8 cellular contexts compared by ENCODE assay signal in the genomic region with DNA sequence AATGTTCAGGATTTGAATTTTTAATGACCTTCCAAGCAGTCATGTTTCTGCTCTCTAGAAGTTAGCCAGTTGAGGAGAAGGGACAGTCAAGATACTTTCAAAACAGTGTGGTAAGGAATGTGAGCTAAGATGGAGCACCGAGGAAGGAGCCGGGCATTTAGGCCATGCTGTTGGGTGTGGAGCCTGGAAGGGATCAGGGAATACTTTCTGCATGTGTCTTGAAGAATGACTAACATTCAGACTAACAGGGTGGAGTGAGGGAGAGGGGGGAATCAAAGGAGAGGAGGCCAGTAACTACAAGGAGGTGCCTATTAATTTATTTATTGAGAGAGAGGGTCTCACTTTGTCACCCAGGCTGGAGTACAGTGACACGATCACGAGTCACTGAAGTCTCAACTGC. TPM values are rescaled to one million over a fixed set of nuclear protein-coding genes. Genes with fewer than 3 reads are reported as not detected.
DNase-seq lines count a peak whose midpoint lies in the region; ATAC-seq, FAIRE-seq and TF ChIP-seq lines count a peak whose summit lies in the region.
"Not testable (repeated sequence)": the region's sequence is repeated elsewhere in the genome, so short reads cannot be mapped to it uniquely, and the experiment has no call there.

No MANE protein-coding gene starts in this region.

- H3K27me3 ChIP-seq in HepG2 (ENCODE audit: control insufficient read depth in 1 of 2, insufficient read depth in 2 of 2, low read length in 2 of 2); gastrocnemius medialis: not testable (repeated sequence)

- FAIRE-seq in A549 (lab: Jason Lieb, UNC); HepG2 (lab: Jason Lieb, UNC): not testable (repeated sequence)

- not testable (repeated sequence) for TF ChIP-seq CTCF in A549 (IDR thresholded peaks at IDR 0.05); NB4 (IDR thresholded peaks at IDR 0.05; ENCODE audit: low read depth, low read length); activated B cell treated with CpG ODN at 0.5 μM for 24 hours (IDR thresholded peaks at IDR 0.05); HepG2 (CRISPR knock-in tag; IDR thresholded peaks at IDR 0.05); gastrocnemius medialis (IDR thresholded peaks at IDR 0.05 in 4 of 5, conservative IDR thresholded peaks at IDR 0.05 in 1 of 5)

- BruUV-seq in HepG2 (replicated peaks; lab: Mats Ljungman, UMichigan) = not testable (repeated sequence)

- not testable (repeated sequence) for H4K20me1 ChIP-seq in HepG2 (ENCODE audit: insufficient read depth, low read length)

- H3K9me3 ChIP-seq in A549; HepG2 (ENCODE audit: low read length); gastrocnemius medialis: not testable (repeated sequence)

- H3K36me3 Mint-ChIP-seq in activated B cell treated with CpG ODN at 0.5 μM for 24 hours (ENCODE audit: low read depth) = peaks cover 12% of the 10 kb centered on the region

- not testable (repeated sequence) for H3K4me3 ChIP-seq in A549, gastrocnemius medialis
- H3K4me3 ChIP-seq in NB4 (ENCODE audit: low read depth, low read length) = peak overlapping the region; percentile 1
- peak overlapping the region; percentile 34 to 94 (median 48); a peak in 4 of 6 replicates for H3K4me3 ChIP-seq in HepG2 (replicated peaks in 1 of 3; ENCODE audit: insufficient read depth in 1 of 3, low read depth in 2 of 3, low read length in 3 of 3)

- DNase-seq in A549 (ENCODE audit: low read depth in 1 of 2, low spot score in 1 of 2) (peak in 1 of 2 experiments; percentile 19), Daoy (ENCODE audit: low read depth) (peak; percentile 61), amniotic stem cell (lab: John Stamatoyannopoulos, UW) (peak; percentile 47)
- not testable (repeated sequence) for DNase-seq in NB4 (ENCODE audit: low read depth); activated B cell treated with CpG ODN at 0.5 μM for 24 hours; HepG2 (ENCODE audit: low spot score); gastrocnemius medialis

- not testable (repeated sequence) for H3K4me1 ChIP-seq in A549
- H3K4me1 ChIP-seq in HepG2 (ENCODE audit: insufficient read depth, low read length) (peaks cover 38% of the 10 kb centered on the region), gastrocnemius medialis (peaks cover 15 to 26% of the 10 kb centered on the region in 2 donors)

- intact Hi-C loops in activated B cell treated with CpG ODN at 0.5 μM for 24 hours (cut with micrococcal nuclease); HepG2 (cut with micrococcal nuclease; ENCODE audit: unreplicated experiment): not testable (repeated sequence)
- intact Hi-C loops in gastrocnemius medialis (cut with DNase I; ENCODE audit: low total_unique reads) = loop anchor here (5.0 kb wide), 1 partner anchor 250 kb away; no protein-coding TSS in a partner anchor

- H3K27ac Mint-ChIP-seq in activated B cell treated with CpG ODN at 0.5 μM for 24 hours = peak overlapping the region; percentile 59

- ATAC-seq in A549; activated B cell treated with CpG ODN at 0.5 μM for 24 hours (ENCODE audit: low read depth); HepG2; gastrocnemius medialis: not testable (repeated sequence)
- ATAC-seq in esophagus mucosa = peak; percentile 57

- not testable (repeated sequence) for H3K27me3 Mint-ChIP-seq in activated B cell treated with CpG ODN at 0.5 μM for 24 hours

- H3K27ac ChIP-seq in A549 = peak overlapping the region in 1 of 2 experiments; percentile 42; a peak in 2 of 6 replicates
- H3K27ac ChIP-seq in HepG2 (ENCODE audit: extremely low read length, insufficient read depth, low read length) = not testable (repeated sequence)
- H3K27ac ChIP-seq in gastrocnemius medialis = peak overlapping the region in 3 of 4 donors; percentile 97 to 99 (median 99)

- H3K9me3 Mint-ChIP-seq in activated B cell treated with CpG ODN at 0.5 μM for 24 hours = not testable (repeated sequence)

- peaks cover 75% of the 10 kb centered on the region for H3K4me1 Mint-ChIP-seq in activated B cell treated with CpG ODN at 0.5 μM for 24 hours

- H3K9ac ChIP-seq in HepG2 (ENCODE audit: insufficient read depth, low read depth, low read length) = peak overlapping the region; percentile 54; the same call in 1 of the 2 replicates

- H2AFZ ChIP-seq in HepG2 (ENCODE audit: low read length) = not testable (repeated sequence)

- H3K4me2 ChIP-seq in A549 = peak overlapping the region; percentile 81
- peak overlapping the region; percentile 83 for H3K4me2 ChIP-seq in HepG2 (ENCODE audit: low read depth, low read length)

- H3K79me2 ChIP-seq in HepG2 (ENCODE audit: insufficient read depth, low read length) = peaks cover 66% of the 10 kb centered on the region

- TF ChIP-seq EP300 in A549 (IDR thresholded peaks at IDR 0.05); HepG2 (IDR thresholded peaks at IDR 0.05; ENCODE audit: low read depth in 2 of 2, low read length in 2 of 2); HepG2 (CRISPR knock-in tag; IDR thresholded peaks at IDR 0.05; ENCODE audit: borderline replicate concordance): not testable (repeated sequence)

- TF ChIP-seq POLR2A in A549 (IDR thresholded peaks at IDR 0.05; ENCODE audit: low read length); NB4 (IDR thresholded peaks at IDR 0.05; ENCODE audit: extremely low read depth, insufficient read length); HepG2 (IDR thresholded peaks at IDR 0.05; ENCODE audit: insufficient read depth in 1 of 2, low read depth in 2 of 2, low read length in 2 of 2); gastrocnemius medialis (IDR thresholded peaks at IDR 0.05): not testable (repeated sequence)

- H3K4me3 Mint-ChIP-seq in activated B cell treated with CpG ODN at 0.5 μM for 24 hours = peak overlapping the region; percentile 63

- WGBS in A549 (ENCODE audit: missing lambda C conversion rate) = 34% methylated on average over 4 of the region's 4 CpGs
- 58% methylated on average over 3 of the region's 4 CpGs for WGBS in HepG2 (ENCODE audit: low lambda C conversion rate)

- CTCF ChIA-PET in A549 (lab: Yijun Ruan, JAX) (interaction anchor here (1.3 kb wide), 1 partner anchor 30 kb away, joined by 4 read pairs; no protein-coding TSS in a partner anchor), activated B cell treated with CpG ODN at 0.5 μM for 24 hours (lab: Charles Lee) (interaction anchor here (0.7 kb wide), 1 partner anchor 72 kb away, joined by 3 read pairs; no protein-coding TSS in a partner anchor)
- CTCF ChIA-PET in HepG2 (lab: Yijun Ruan, JAX; ENCODE audit: low intra/inter-chr PET ratio, low total read pairs) = not testable (repeated sequence)

- TF ChIP-seq RAD21 in A549 (conservative IDR thresholded peaks at IDR 0.05 in 1 of 2, IDR thresholded peaks at IDR 0.05 in 1 of 2); HepG2 (CRISPR knock-in tag; IDR thresholded peaks at IDR 0.05): not testable (repeated sequence)

- POLR2A ChIA-PET in A549 (lab: Yijun Ruan, JAX) = not testable (repeated sequence)
- POLR2A ChIA-PET in activated B cell treated with CpG ODN at 0.5 μM for 24 hours (lab: Charles Lee) = interaction anchor here (0.6 to 1.2 kb wide), 2 partner anchors 37 to 102 kb away, joined by 3 to 4 read pairs; no protein-coding TSS in a partner anchor
- POLR2A ChIA-PET in HepG2 (lab: Yijun Ruan, JAX) = interaction anchor here (1.0 to 1.6 kb wide), 3 partner anchors 38 to 115 kb away, joined by 3 to 4 read pairs (median 3); no protein-coding TSS in a partner anchor

- not testable (repeated sequence) for H3K36me3 ChIP-seq in HepG2 (replicated peaks in 1 of 2; ENCODE audit: control insufficient read depth in 1 of 2, insufficient read depth in 2 of 2, low read length in 2 of 2); gastrocnemius medialis

- in situ Hi-C loops in HepG2 (cut with HindIII; ENCODE audit: extremely low pct_ligation_motif_present, low pct_unique_long_range_greater_than_20kb) = loop anchor here (5.0 kb wide), 1 partner anchor 35 kb away; no protein-coding TSS in a partner anchor
- in situ Hi-C loops in gastrocnemius medialis (cut with MboI; ENCODE audit: low sequenced_read_pairs in 4 of 4) = not testable (repeated sequence)

RNA-seq across cellular contexts. Expression of gene RABGEF1, which starts 1.8 kb away (rescaled TPM):
- 22.4 and 22.6 TPM in 2 replicates for polyA plus RNA-seq in A549 (2011; rRNA removed)
- 12.1 and 15.0 TPM in 2 replicates for polyA plus RNA-seq in A549 (2012; cell fraction: cytosol; rRNA removed)
- 9.6 and 14.1 TPM in 2 replicates for polyA plus RNA-seq in A549 (2012; cell fraction: nucleus; rRNA removed)
- polyA plus RNA-seq in A549 (2017; fragmentation: RNase III; extraction: RNeasy Plus Mini Kit Qiagen cat#74134 plus additional on column Dnase treatment) = 16.0 to 16.8 TPM (median 16.2 TPM) in 3 replicates
- 40.0 and 47.4 TPM in 2 replicates for polyA minus RNA-seq in A549 (2011; rRNA and poly(A)+ RNA removed)
- total RNA-seq in Daoy (2014; rRNA removed; shearing (Covaris generic)) = 52.6 and 55.0 TPM in 2 replicates
- 19.7 and 21.1 TPM in 2 replicates for total RNA-seq in activated B cell treated with CpG ODN at 0.5 μM for 24 hours
- 26.9 TPM for total RNA-seq in esophagus mucosa
- 22.7 and 27.5 TPM in 2 replicates for total RNA-seq in HepG2 (2016; rRNA removed; fragmentation: Illumina TruSeq; extraction: Trizol)
- total RNA-seq in HepG2 (2016; cell fraction: cytosol; rRNA removed; fragmentation: Illumina TruSeq; extraction: Trizol; ENCODE audit: low read depth) = 19.8 and 21.2 TPM in 2 replicates
- 21.5 and 25.3 TPM in 2 replicates for total RNA-seq in HepG2 (2016; cell fraction: insoluble cytoplasmic fraction; rRNA removed; fragmentation: Illumina TruSeq; extraction: Trizol)
- total RNA-seq in HepG2 (2016; cell fraction: membrane; rRNA removed; fragmentation: Illumina TruSeq; extraction: Trizol) = 14.1 and 14.9 TPM in 2 replicates
- 16.2 and 18.3 TPM in 2 replicates for total RNA-seq in HepG2 (2016; cell fraction: nucleus; rRNA removed; fragmentation: Illumina TruSeq; extraction: Trizol)
- polyA plus RNA-seq in HepG2 (2011; rRNA removed) = 30.3 and 35.3 TPM in 2 replicates
- 18.9 and 20.5 TPM in 2 replicates for polyA plus RNA-seq in HepG2 (2011; cell fraction: cytosol; rRNA removed)
- polyA plus RNA-seq in HepG2 (2011; cell fraction: nucleus; rRNA removed) = 24.9 and 25.4 TPM in 2 replicates
- 19.6 and 25.6 TPM in 2 replicates for polyA plus RNA-seq in HepG2 (2012)
- 1.3 and 2.0 TPM in 2 replicates for polyA plus RNA-seq in HepG2 (2016; cell fraction: cytosol; fragmentation: Illumina TruSeq; extraction: Trizol; ENCODE audit: low read depth)
- polyA plus RNA-seq in HepG2 (2016; cell fraction: insoluble cytoplasmic fraction; fragmentation: Illumina TruSeq; extraction: Trizol; ENCODE audit: low read depth) = 22.9 and 25.3 TPM in 2 replicates
- polyA plus RNA-seq in HepG2 (2016; cell fraction: membrane; fragmentation: Illumina TruSeq; extraction: Trizol; ENCODE audit: low read depth) = 3.9 and 4.5 TPM in 2 replicates
- polyA plus RNA-seq in HepG2 (2016; cell fraction: nucleus; fragmentation: Illumina TruSeq; extraction: Trizol; ENCODE audit: insufficient read depth, low read depth) = 26.8 and 27.2 TPM in 2 replicates
- 43.3 and 66.9 TPM in 2 replicates for polyA minus RNA-seq in HepG2 (2011; rRNA and poly(A)+ RNA removed; ENCODE audit: low replicate concordance)
- 15.5 and 21.7 TPM in 2 replicates for polyA minus RNA-seq in HepG2 (2011; cell fraction: cytosol; rRNA and poly(A)+ RNA removed)
- 19.7 and 26.4 TPM in 2 replicates for polyA minus RNA-seq in HepG2 (2011; cell fraction: nucleus; rRNA and poly(A)+ RNA removed)
- total RNA-seq in gastrocnemius medialis = 10 to 100 TPM; 18.8 to 29.7 (median 24.9) TPM
